In genomic region chr15:90367578-90367977, GRCh38 we compare ENCODE assay signal across 11 cellular contexts. TPM values are rescaled to one million over a fixed set of nuclear protein-coding genes. Genes with fewer than 3 reads are reported as not detected.
DNase-seq lines count a peak whose midpoint lies in the region; ATAC-seq, FAIRE-seq and TF ChIP-seq lines count a peak whose summit lies in the region.
"Had no signal": no experiment of that assay in that cellular context is flagged by ENCODE, and none has a peak within 500 bp of the region (broad histone marks: within the 10 kb centered on the region; RNA-seq: fewer than 3 reads in every experiment).

No MANE protein-coding gene starts in this region.

- TF ChIP-seq CTCF in K562 (IDR thresholded peaks at IDR 0.05 in 2 of 3, conservative IDR thresholded peaks at IDR 0.05 in 1 of 3; ENCODE audit: insufficient read depth in 2 of 3, low read depth in 1 of 3, low read length in 3 of 3) = no peak
- TF ChIP-seq CTCF in spleen (IDR thresholded peaks at IDR 0.05 in 8 of 11, conservative IDR thresholded peaks at IDR 0.05 in 3 of 11) = no peak
- no peak for TF ChIP-seq CTCF in prostate gland (IDR thresholded peaks at IDR 0.05)

- in situ Hi-C loops in K562 (cut with MboI) = no loop called here

- H3K4me1 ChIP-seq in K562 (replicated peaks in 1 of 2; ENCODE audit: control insufficient read depth in 2 of 2, insufficient read depth in 2 of 2, low read length in 2 of 2) (peaks cover 0 to 9% of the 10 kb centered on the region in 2 experiments; a peak in 4 of 5 replicates), spleen (peaks cover 0 to 46% (median 21%) of the 10 kb centered on the region in 6 donors), prostate gland (replicated peaks) (no peaks in the 10 kb centered on the region)

- CTCF ChIA-PET in K562 (lab: Yijun Ruan, JAX; ENCODE audit: low intra/inter-chr PET ratio) = no interaction called here

- FAIRE-seq in K562 (lab: Jason Lieb, UNC) = no peak

- POLR2A ChIA-PET in K562 (lab: Yijun Ruan, JAX) = interaction anchor here (0.6 to 2.0 kb wide), 4 partner anchors 14 to 589 kb away, joined by 3 to 9 read pairs (median 4); partner anchors contain the start of gene IQGAP1

- no peaks in the 10 kb centered on the region for H3K79me2 ChIP-seq in K562 (ENCODE audit: control insufficient read depth, insufficient read depth, low read length)

- BruUV-seq in K562 (replicated peaks; lab: Mats Ljungman, UMichigan) = no TSS peak

- no peak for TF ChIP-seq RAD21 in K562 (CRISPR knock-in tag; conservative IDR thresholded peaks at IDR 0.05 in 1 of 2, IDR thresholded peaks at IDR 0.05 in 1 of 2)

- H3K36me3 ChIP-seq in K562 (ENCODE audit: control insufficient read depth, insufficient read depth, low read length) = no peaks in the 10 kb centered on the region
- no peaks in the 10 kb centered on the region for H3K36me3 ChIP-seq in spleen
- no peaks in the 10 kb centered on the region for H3K36me3 ChIP-seq in prostate gland

- H3K4me2 ChIP-seq in K562 (ENCODE audit: insufficient read depth, low read length) = no peak overlapping the region

- no peak for TF ChIP-seq EP300 in K562 (IDR thresholded peaks at IDR 0.05; ENCODE audit: low read length)

- no peak for ATAC-seq in K562
- ATAC-seq in HG03108 (IDR thresholded peaks at IDR 0.05; ENCODE audit: unreplicated experiment) = no peak

- TF ChIP-seq POLR2A in K562 (conservative IDR thresholded peaks at IDR 0.05) = no peak
- TF ChIP-seq POLR2A in spleen (IDR thresholded peaks at IDR 0.05) = no peak
- TF ChIP-seq POLR2A in prostate gland (IDR thresholded peaks at IDR 0.05) = no peak

- peak overlapping the region; percentile 58; the same call in 1 of the 2 replicates for H2AFZ ChIP-seq in K562 (ENCODE audit: low read depth, low read length)

- no peak overlapping the region for H3K9ac ChIP-seq in K562 (ENCODE audit: insufficient read depth in 1 of 2, low read depth in 2 of 2, low read length in 2 of 2)

- intact Hi-C loops in K562 (cut with micrococcal nuclease) (no loop called here), spleen (cut with DNase I; ENCODE audit: low total_unique reads) (loop anchor here (10.0 kb wide), 1 partner anchor 47 kb away; no protein-coding TSS in a partner anchor), prostate gland (cut with DNase I) (no loop called here)

- peak; percentile 54 for DNase-seq in GM03348 (ENCODE audit: low spot score)
- DNase-seq in K562 (ENCODE audit: extremely low read depth in 1 of 4, low spot score in 3 of 4) = no peak
- DNase-seq in left kidney (ENCODE audit: low read depth, low spot score) = peak; percentile 23
- DNase-seq in spleen = no peak
- no peak for DNase-seq in activated CD4-positive, alpha-beta T cell treated with anti-CD3 and anti-CD28 coated beads, Interleukin-2, amount 50 U/mL, for 48 hours
- DNase-seq in prostate gland (ENCODE audit: low spot score) = no peak
- DNase-seq in hepatic stellate cell (ENCODE audit: low spot score) = no peak
- DNase-seq: glutamatergic neuron; stimulated activated CD4-positive, alpha-beta T cell treated with anti-CD3 and anti-CD28 coated beads, Interleukin-2, amount 100 ng/mL, for 24 hours had no signal

- H3K4me3 ChIP-seq in K562 (no peak overlapping the region), spleen (no peak overlapping the region), prostate gland (no peak overlapping the region)

- no peaks in the 10 kb centered on the region for H3K9me1 ChIP-seq in K562 (ENCODE audit: control insufficient read depth, insufficient read depth, low read length)

- 18% methylated on average over 3 of the region's 3 CpGs for WGBS in K562 (ENCODE audit: insufficient coverage, low coverage, missing lambda C conversion rate)
- WGBS in spleen, 5 donors = 30 to 55% (median 43%) methylated on average over 3 of the region's 3 CpGs
- 28% methylated on average over 3 of the region's 3 CpGs for WGBS in prostate gland

- no peaks in the 10 kb centered on the region for H4K20me1 ChIP-seq in K562 (replicated peaks; ENCODE audit: control insufficient read depth, insufficient read depth, low read length)

- H3K9me3 ChIP-seq in K562 (replicated peaks; ENCODE audit: control insufficient read depth, insufficient read depth, low read depth, low read length) = no peaks in the 10 kb centered on the region
- no peaks in the 10 kb centered on the region for H3K9me3 ChIP-seq in spleen
- H3K9me3 ChIP-seq in prostate gland = no peaks in the 10 kb centered on the region

- H3K27me3 ChIP-seq in K562 (ENCODE audit: control insufficient read depth in 2 of 2, insufficient read depth in 2 of 2, low read length in 2 of 2) (no peaks in the 10 kb centered on the region), spleen (replicated peaks in 1 of 7) (no peaks in the 10 kb centered on the region), prostate gland (replicated peaks; ENCODE audit: insufficient read depth) (no peaks in the 10 kb centered on the region)

- H3K27ac ChIP-seq in K562 (ENCODE audit: extremely low read depth, low read depth, low read length) (no peak overlapping the region), spleen (peak overlapping the region in 6 of 8 donors; percentile 49 to 70 (median 60)), prostate gland (no peak overlapping the region)
- H3K27ac ChIP-seq: RWPE1 had no signal

TF ChIP-seq in K562, 482 proteins besides CTCF, POLR2A, EP300 and RAD21:
- TF ChIP-seq SPI1 (IDR thresholded peaks at IDR 0.05; ENCODE audit: borderline replicate concordance, low read depth, low read length) = peak; percentile 45; the same call in 1 of the 2 replicates
- no peak for TF ChIP-seq LEF1 (IDR thresholded peaks at IDR 0.05)
- TF ChIP-seq E2F3 (CRISPR knock-in tag; IDR thresholded peaks at IDR 0.05) = no peak
- no peak for TF ChIP-seq HDAC8 (tag; IDR thresholded peaks at IDR 0.05)
- TF ChIP-seq ZC3H11A (IDR thresholded peaks at IDR 0.05; ENCODE audit: low read depth, low read length) = no peak

RNA-seq across cellular contexts. Expression of gene ZNF774, which starts 15.5 kb away (rescaled TPM):
- 9.0 and 9.3 TPM in 2 replicates for total RNA-seq in K562 (2011; cell fraction: chromatin; rRNA removed; ENCODE audit: low replicate concordance)
- total RNA-seq in K562 (2011; cell fraction: nucleolus; rRNA removed) = 4.6 and 5.3 TPM in 2 replicates
- 5.6 and 9.1 TPM in 2 replicates for total RNA-seq in K562 (2011; cell fraction: nucleoplasm; rRNA removed)
- total RNA-seq in K562 (2014; rRNA removed) (1.00 and 1.6 TPM in 2 replicates), K562 (2014; rRNA removed; fragmentation: Illumina TruSeq; extraction: Trizol) (0.95 and 1.9 TPM in 2 replicates), K562 (2015; rRNA removed; fragmentation: Illumina TruSeq; extraction: Trizol) (1.2 TPM in 2 replicates), K562 (2021) (1.2 and 3.0 TPM in 2 replicates), spleen (1 to 10 TPM in 6 of 7 donors, under 1 TPM in 1; 0.77 to 4.2 (median 1.8) TPM), prostate gland (10 to 100 TPM in 1 of 2 donors, 1 to 10 TPM in 1; 7.5 to 10.5 TPM)
- polyA plus RNA-seq in K562 (2011; rRNA removed) (1.5 and 1.6 TPM in 2 replicates), K562 (2014; fragmentation: Illumina TruSeq; extraction: Trizol) (1.7 and 3.9 TPM in 2 replicates), K562 (2014; fragmentation: Nextera tagmentation; extraction: Ambion mirVana) (under 1 TPM; 0.32 to 0.34 TPM), K562 (2014; rRNA removed) (1.7 and 2.0 TPM in 2 replicates), spleen (under 1 TPM; 0.17 to 0.29 (median 0.20) TPM)
- 0.97 and 1.7 TPM in 2 replicates for polyA plus RNA-seq in K562 (2011; cell fraction: cytosol; rRNA removed)
- 3.0 and 3.2 TPM in 2 replicates for polyA plus RNA-seq in K562 (2011; cell fraction: nucleus; rRNA removed)
- 1.1 and 1.3 TPM in 2 replicates for polyA plus RNA-seq in K562 (2012)
- 2.9 and 3.1 TPM in 2 replicates for polyA minus RNA-seq in K562 (2011; rRNA and poly(A)+ RNA removed)
- polyA minus RNA-seq in K562 (2011; cell fraction: cytosol; rRNA and poly(A)+ RNA removed) = 0.38 and 5.4 TPM in 2 replicates
- 2.4 and 3.6 TPM in 2 replicates for polyA minus RNA-seq in K562 (2011; cell fraction: nucleus; rRNA and poly(A)+ RNA removed)

RNA-seq across cellular contexts. Expression of gene IQGAP1, which starts 20.5 kb away (rescaled TPM):
- 115 and 218 TPM in 2 replicates for total RNA-seq in K562 (2011; cell fraction: chromatin; rRNA removed; ENCODE audit: low replicate concordance)
- total RNA-seq in K562 (2011; cell fraction: nucleolus; rRNA removed) = 41.1 and 55.2 TPM in 2 replicates
- 77.8 and 117 TPM in 2 replicates for total RNA-seq in K562 (2011; cell fraction: nucleoplasm; rRNA removed)
- total RNA-seq in K562 (2014; rRNA removed) (67.1 and 76.0 TPM in 2 replicates), K562 (2014; rRNA removed; fragmentation: Illumina TruSeq; extraction: Trizol) (81.0 and 96.7 TPM in 2 replicates), K562 (2015; rRNA removed; fragmentation: Illumina TruSeq; extraction: Trizol) (143 and 150 TPM in 2 replicates), K562 (2021) (59.6 and 63.9 TPM in 2 replicates), spleen (100 to 1,000 TPM; 190 to 282 (median 261) TPM), prostate gland (100 to 1,000 TPM; 131 to 155 TPM)
- polyA plus RNA-seq in K562 (2011; rRNA removed) (71.8 and 77.7 TPM in 2 replicates), K562 (2014; fragmentation: Illumina TruSeq; extraction: Trizol) (116 and 125 TPM in 2 replicates), K562 (2014; fragmentation: Nextera tagmentation; extraction: Ambion mirVana) (10 to 100 TPM; 37.6 to 38.7 TPM), K562 (2014; rRNA removed) (68.7 and 79.2 TPM in 2 replicates), spleen (10 to 100 TPM; 48.1 to 72.0 (median 51.6) TPM)
- 29.0 and 29.2 TPM in 2 replicates for polyA plus RNA-seq in K562 (2011; cell fraction: cytosol; rRNA removed)
- 69.9 and 288 TPM in 2 replicates for polyA plus RNA-seq in K562 (2011; cell fraction: nucleus; rRNA removed)
- 56.8 and 73.8 TPM in 2 replicates for polyA plus RNA-seq in K562 (2012)
- 235 and 252 TPM in 2 replicates for polyA minus RNA-seq in K562 (2011; rRNA and poly(A)+ RNA removed)
- 46.9 and 64.3 TPM in 2 replicates for polyA minus RNA-seq in K562 (2011; cell fraction: cytosol; rRNA and poly(A)+ RNA removed)
- polyA minus RNA-seq in K562 (2011; cell fraction: nucleus; rRNA and poly(A)+ RNA removed) = 69.3 and 393 TPM in 2 replicates

Comparison
In these comparisons a context has a peak if more than half of its experiments do, and no peak if none do; other contexts are left out.
1. DNase-seq: peak in GM03348 (single experiment) and left kidney (single experiment); none in K562 (0 of 4), spleen (single experiment), activated CD4-positive, alpha-beta T cell treated with anti-CD3 and anti-CD28 coated beads, Interleukin-2, amount 50 U/mL, for 48 hours (0 of 2), prostate gland (single experiment) and hepatic stellate cell (single experiment).
2. H3K27ac ChIP-seq: peak in spleen (6 of 8); none in K562 (single experiment) and prostate gland (0 of 2).